ENCODE assay signal across 16 cellular contexts in the genomic region with DNA sequence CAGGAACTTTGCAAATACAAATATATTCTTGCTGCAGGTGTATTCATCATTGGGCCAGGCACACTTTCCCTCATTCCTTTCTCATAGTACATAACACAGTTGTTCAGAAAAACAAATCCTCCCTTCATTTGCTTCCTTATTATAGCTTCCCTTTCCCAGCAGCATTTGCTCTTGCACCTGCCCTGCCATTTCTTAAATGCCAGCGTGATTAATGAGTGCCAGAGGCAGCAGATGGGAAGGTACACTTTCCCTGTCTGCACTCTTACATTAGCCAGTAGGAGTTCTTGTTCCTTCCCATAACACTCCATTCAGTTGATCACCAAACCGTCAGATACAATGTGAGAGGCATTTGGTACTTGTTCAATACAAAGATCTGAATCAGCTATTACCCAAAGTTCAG.
DNase-seq lines count a peak whose midpoint lies in the region; ATAC-seq and TF ChIP-seq lines count a peak whose summit lies in the region.
"Had no signal": no experiment of that assay in that cellular context is flagged by ENCODE, and none has a peak within 500 bp of the region (broad histone marks: within the 10 kb centered on the region; RNA-seq: fewer than 3 reads in every experiment).

No MANE protein-coding gene starts in this region.

- peak overlapping the region in 2 of 3 experiments; percentile 11 to 13 for H3K27ac Mint-ChIP-seq in nephron
- H3K27ac Mint-ChIP-seq: CD4-positive, alpha-beta T cell had no signal

- ATAC-seq in HG03025 (IDR thresholded peaks at IDR 0.05; ENCODE audit: low FRiP score, unreplicated experiment) (no peak), HG02870 (IDR thresholded peaks at IDR 0.05; ENCODE audit: unreplicated experiment) (no peak)
- ATAC-seq: A549, Panc1 had no signal

- H3K9me3 Mint-ChIP-seq in nephron: no peaks in the 10 kb centered on the region
- H3K9me3 Mint-ChIP-seq: CD4-positive, alpha-beta T cell had no signal

- no peaks in the 10 kb centered on the region for H3K27me3 Mint-ChIP-seq in nephron (ENCODE audit: low read depth)

- H3K36me3 Mint-ChIP-seq in nephron (ENCODE audit: low read depth): no peaks in the 10 kb centered on the region

- peaks cover 5% of the 10 kb centered on the region for H3K4me1 Mint-ChIP-seq in nephron

- no peak overlapping the region for H3K4me3 Mint-ChIP-seq in nephron
- H3K4me3 Mint-ChIP-seq: CD4-positive, alpha-beta T cell had no signal

- TF ChIP-seq CTCF in nephron (IDR thresholded peaks at IDR 0.05; ENCODE audit: unreplicated experiment in 3 of 3): no peak

- DNase-seq in NCI-H146 (lab: John Stamatoyannopoulos, UW) (peak; percentile 19), NCI-H146 treated with DMSO at 0.1 percent for 48 hours (lab: John Stamatoyannopoulos, UW; ENCODE audit: unreplicated experiment) (no peak), NCI-H1105 (lab: John Stamatoyannopoulos, UW) (peak; percentile 52), NCI-H69 (lab: John Stamatoyannopoulos, UW) (peak; percentile 79)
- DNase-seq: CD4-positive, alpha-beta T cell; DMS79 treated with DMSO at 0.1 percent for 48 hours; IMR-90; NCI-H2029; NCI-H510A; SW 1271; T-helper 2 cell had no signal
